In the genomic region with DNA sequence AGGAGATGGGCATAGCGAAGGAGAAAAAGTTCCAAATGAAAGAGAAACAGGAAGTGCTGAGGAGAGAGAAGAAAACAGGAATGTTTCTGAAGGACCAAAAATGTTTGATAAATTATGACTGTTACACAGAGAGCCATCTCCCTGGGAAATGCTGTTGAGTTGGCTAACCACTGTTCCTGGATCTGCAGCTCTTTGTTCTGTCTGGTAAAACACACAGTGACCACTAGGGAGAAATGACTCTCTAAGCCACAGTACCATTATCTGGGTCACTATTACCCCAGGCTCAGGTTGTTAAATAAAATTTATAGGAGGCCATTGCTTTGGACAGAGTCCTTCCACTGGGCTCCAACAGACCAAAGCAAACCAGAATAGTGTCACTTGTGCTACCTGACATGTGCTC, we compare ENCODE assay signal across 1 cellular context.
TF ChIP-seq lines count a peak whose summit lies in the region.

No MANE protein-coding gene starts in this region.

TF ChIP-seq in K562, 482 proteins besides CTCF, POLR2A, EP300 and RAD21:
- no peak for TF ChIP-seq CBX3 (IDR thresholded peaks at IDR 0.05; ENCODE audit: borderline replicate concordance in 1 of 2, low read length in 2 of 2)
- TF ChIP-seq CTBP1 (IDR thresholded peaks at IDR 0.05; ENCODE audit: borderline replicate concordance), result no peak
- TF ChIP-seq ZNF133 (CRISPR knock-in tag; IDR thresholded peaks at IDR 0.05), result no peak
- TF ChIP-seq NEUROD1 (IDR thresholded peaks at IDR 0.05; ENCODE audit: borderline replicate concordance, low read depth, low read length, partially characterized antibody), result no peak
- TF ChIP-seq MAZ (CRISPR knock-in tag; conservative IDR thresholded peaks at IDR 0.05 in 1 of 2, IDR thresholded peaks at IDR 0.05 in 1 of 2), result no peak
- peak; percentile 56; the same call in 1 of the 2 replicates for TF ChIP-seq ZNF512 (tag; IDR thresholded peaks at IDR 0.05)
- no peak for TF ChIP-seq GTF2F1 (IDR thresholded peaks at IDR 0.05; ENCODE audit: low read depth, low read length)
TF ChIP-seq in K562: peak in this region for 1.
